21 cellular contexts compared by ENCODE assay signal in genomic region chr20:64029293-64030117, GRCh38. TPM values are rescaled to one million over a fixed set of nuclear protein-coding genes. Genes with fewer than 3 reads are reported as not detected.
"Had no signal": no experiment of that assay in that cellular context is flagged by ENCODE, and none has a peak within 500 bp of the region (broad histone marks: within the 10 kb centered on the region; RNA-seq: fewer than 3 reads in every experiment).

No MANE protein-coding gene starts in this region.

- H3K27me3 ChIP-seq: adrenal gland, ascending aorta, brain microvascular endothelial cell, gastrocnemius medialis, ovary, testis, vagina had no signal

- H3K27ac ChIP-seq: adrenal gland, ascending aorta, brain microvascular endothelial cell, gastrocnemius medialis, ovary, prostate gland, testis, vagina had no signal

- DNase-seq: activated CD4-positive, alpha-beta memory T cell treated with anti-CD3 and anti-CD28 coated beads, Interleukin-2, amount 10 ng/mL, durations not matched to agents 7 days and 5 days; activated CD4-positive, alpha-beta T cell treated with anti-CD3 and anti-CD28 coated beads for 48 hours; activated gamma-delta T cell; adrenal gland; brain microvascular endothelial cell; central memory CD4-positive, alpha-beta T cell; effector memory CD4-positive, alpha-beta T cell; gastrocnemius medialis; hypothalamus; left ventricle myocardium superior; mammary epithelial cell; natural killer cell; ovary; stimulated activated CD4-positive, alpha-beta T cell treated with anti-CD3 and anti-CD28 coated beads, Interleukin-1b, Interleukin-23, amount 100 ng/mL, for 48 hours; T1000; testis had no signal

- H3K36me3 ChIP-seq: ovary had no signal

- ATAC-seq: esophagus mucosa; gastrocnemius medialis; left ventricle myocardium superior; natural killer cell; stimulated activated memory B cell treated with anti-CD40 and anti-IgM and Interleukin-4, amounts not matched to agents 10 μg/mL and 1 μg/mL and 100 μg/mL, for 72 hours had no signal

- H3K4me1 ChIP-seq: adrenal gland, ascending aorta, gastrocnemius medialis, prostate gland, vagina had no signal

- H3K4me3 ChIP-seq: adrenal gland, ascending aorta, gastrocnemius medialis, ovary, prostate gland, testis, vagina had no signal

- H3K9me3 ChIP-seq: adrenal gland, ascending aorta, gastrocnemius medialis, ovary, prostate gland, testis, vagina had no signal

RNA-seq across cellular contexts. Expression of gene C20orf204, which starts 6.5 kb away (rescaled TPM):
- total RNA-seq: ascending aorta had no signal

RNA-seq across cellular contexts. Expression of gene SOX18, which starts 19.9 kb away (rescaled TPM):
- total RNA-seq: natural killer cell had no signal
- polyA plus RNA-seq: mammary epithelial cell had no signal
